8 cellular contexts compared by ENCODE assay signal in genomic region chr11:119169272-119169719, GRCh38. TPM values are rescaled to one million over a fixed set of nuclear protein-coding genes. Genes with fewer than 3 reads are reported as not detected.
DNase-seq lines count a peak whose midpoint lies in the region; ATAC-seq and TF ChIP-seq lines count a peak whose summit lies in the region.

No MANE protein-coding gene starts in this region.

- peak overlapping the region; percentile 81 for H3K27ac ChIP-seq in fibroblast of lung (ENCODE audit: insufficient read depth, low read length)

- H4K20me1 ChIP-seq in fibroblast of lung (ENCODE audit: control insufficient read depth, extremely low read depth, insufficient read depth, low read length): no peaks in the 10 kb centered on the region

- DNase-seq in Right ventricle myocardium inferior (ENCODE audit: missing footprints) (no peak), cardiac septum (ENCODE audit: low spot score) (no peak), fibroblast of lung (ENCODE audit: low read depth in 2 of 2) (peak; percentile 10 to 69), type B pancreatic cell (ENCODE audit: extremely low spot score, unreplicated experiment) (no peak), NCI-H524 (lab: John Stamatoyannopoulos, UW) (no peak)
- peak; percentile 55 for DNase-seq in activated CD8-positive, alpha-beta T cell treated with anti-CD3 and anti-CD28 coated beads, Interleukin-2, amount 10 ng/mL, durations not matched to agents 7 days and 5 days

- intact Hi-C loops in Right ventricle myocardium inferior (cut with DNase I) (loop anchor here (2.0 kb wide), 1 partner anchor 28 kb away; no protein-coding TSS in a partner anchor), cardiac septum (cut with DNase I) (loop anchor here (2.0 kb wide), 1 partner anchor 36 kb away; no protein-coding TSS in a partner anchor)

- ATAC-seq in Right ventricle myocardium inferior (peak; percentile 61), HG03460 (IDR thresholded peaks at IDR 0.05; ENCODE audit: unreplicated experiment) (peak; percentile 19)
- peak; percentile 36 for ATAC-seq in activated CD8-positive, alpha-beta T cell treated with anti-CD3 and anti-CD28 coated beads, Interleukin-2, amount 10 ng/mL, durations not matched to agents 7 days and 5 days

- H3K36me3 ChIP-seq in fibroblast of lung (ENCODE audit: control insufficient read depth, insufficient read depth, low read length): no peaks in the 10 kb centered on the region

- TF ChIP-seq CTCF in fibroblast of lung (conservative IDR thresholded peaks at IDR 0.05 in 1 of 2, IDR thresholded peaks at IDR 0.05 in 1 of 2; ENCODE audit: low read depth in 1 of 2, low read length in 2 of 2) (no peak), nephron (IDR thresholded peaks at IDR 0.05; ENCODE audit: unreplicated experiment in 3 of 3) (no peak), type B pancreatic cell (conservative IDR thresholded peaks at IDR 0.05) (no peak)

- peaks cover 30% of the 10 kb centered on the region for H3K4me1 Mint-ChIP-seq in activated CD8-positive, alpha-beta T cell treated with anti-CD3 and anti-CD28 coated beads, Interleukin-2, amount 10 ng/mL, durations not matched to agents 7 days and 5 days (ENCODE audit: low read depth)
- H3K4me1 Mint-ChIP-seq in nephron (no peaks in the 10 kb centered on the region), type B pancreatic cell (ENCODE audit: unreplicated experiment) (peaks cover 7% of the 10 kb centered on the region)

- H3K9ac ChIP-seq in fibroblast of lung (ENCODE audit: insufficient read depth, low read length): peak overlapping the region; percentile 90

- POLR2A ChIA-PET in activated CD8-positive, alpha-beta T cell treated with anti-CD3 and anti-CD28 coated beads, Interleukin-2, amount 10 ng/mL, durations not matched to agents 7 days and 5 days (lab: Charles Lee): interaction anchor here (0.6 to 1.5 kb wide), 17 partner anchors 9 to 141 kb away, joined by 3 to 15 read pairs (median 4); partner anchors contain the start of genes C2CD2L, HMBS and VPS11

- H3K4me3 Mint-ChIP-seq in activated CD8-positive, alpha-beta T cell treated with anti-CD3 and anti-CD28 coated beads, Interleukin-2, amount 10 ng/mL, durations not matched to agents 7 days and 5 days: peak overlapping the region; percentile 86
- H3K4me3 Mint-ChIP-seq in nephron (peak overlapping the region; percentile 81 to 90 (median 88)), type B pancreatic cell (peak overlapping the region; percentile 89)

- H2AFZ ChIP-seq in fibroblast of lung (ENCODE audit: low read length): peak overlapping the region; percentile 95

- CTCF ChIA-PET in activated CD8-positive, alpha-beta T cell treated with anti-CD3 and anti-CD28 coated beads, Interleukin-2, amount 10 ng/mL, durations not matched to agents 7 days and 5 days (lab: Charles Lee): interaction anchor here (0.6 to 2.8 kb wide), 33 partner anchors 9 to 204 kb away, joined by 3 to 34 read pairs (median 5); partner anchors contain the start of genes ABCG4, CBL, RNF26 and VPS11

- peak overlapping the region; percentile 92 for H3K27ac Mint-ChIP-seq in activated CD8-positive, alpha-beta T cell treated with anti-CD3 and anti-CD28 coated beads, Interleukin-2, amount 10 ng/mL, durations not matched to agents 7 days and 5 days
- H3K27ac Mint-ChIP-seq in nephron: peak overlapping the region; percentile 86 to 92 (median 88)
- H3K27ac Mint-ChIP-seq in type B pancreatic cell: peak overlapping the region; percentile 84

- H3K9me3 ChIP-seq in fibroblast of lung (ENCODE audit: control insufficient read depth, insufficient read depth, low read depth, low read length): no peaks in the 10 kb centered on the region

- peak overlapping the region; percentile 46 to 80 (median 64) for H3K4me3 ChIP-seq in fibroblast of lung (replicated peaks in 1 of 4; ENCODE audit: control extremely low read depth in 1 of 4, insufficient read depth in 1 of 4, low read depth in 3 of 4, low read length in 4 of 4)

- peak overlapping the region; percentile 95 for H3K4me2 ChIP-seq in fibroblast of lung (ENCODE audit: extremely low read depth, insufficient read depth, low read length)

- H3K9me3 Mint-ChIP-seq in activated CD8-positive, alpha-beta T cell treated with anti-CD3 and anti-CD28 coated beads, Interleukin-2, amount 10 ng/mL, durations not matched to agents 7 days and 5 days (ENCODE audit: insufficient read depth): no peaks in the 10 kb centered on the region
- H3K9me3 Mint-ChIP-seq in nephron: no peaks in the 10 kb centered on the region
- H3K9me3 Mint-ChIP-seq in type B pancreatic cell: no peaks in the 10 kb centered on the region

- H3K27me3 Mint-ChIP-seq in activated CD8-positive, alpha-beta T cell treated with anti-CD3 and anti-CD28 coated beads, Interleukin-2, amount 10 ng/mL, durations not matched to agents 7 days and 5 days (ENCODE audit: low read depth): no peaks in the 10 kb centered on the region
- H3K27me3 Mint-ChIP-seq in nephron (ENCODE audit: low read depth): peaks cover 7% of the 10 kb centered on the region
- H3K27me3 Mint-ChIP-seq in type B pancreatic cell: no peaks in the 10 kb centered on the region

- H3K27me3 ChIP-seq in fibroblast of lung (ENCODE audit: control insufficient read depth, insufficient read depth, low read length): no peaks in the 10 kb centered on the region

- no peaks in the 10 kb centered on the region for H3K79me2 ChIP-seq in fibroblast of lung (ENCODE audit: control insufficient read depth, insufficient read depth, low read length)

- H3K4me1 ChIP-seq in fibroblast of lung (ENCODE audit: control insufficient read depth, extremely low read depth, insufficient read depth, low read length): peaks cover 2% of the 10 kb centered on the region

- no peaks in the 10 kb centered on the region for H3K36me3 Mint-ChIP-seq in activated CD8-positive, alpha-beta T cell treated with anti-CD3 and anti-CD28 coated beads, Interleukin-2, amount 10 ng/mL, durations not matched to agents 7 days and 5 days (ENCODE audit: low read depth)
- H3K36me3 Mint-ChIP-seq in nephron (ENCODE audit: low read depth) (no peaks in the 10 kb centered on the region), type B pancreatic cell (no peaks in the 10 kb centered on the region)

RNA-seq across cellular contexts. Expression of gene NLRX1, which starts 0.8 kb away (rescaled TPM):
- total RNA-seq in Right ventricle myocardium inferior (32.4 TPM), cardiac septum (25.4 TPM), fibroblast of lung (12.8 and 21.3 TPM in 2 replicates), type B pancreatic cell (ENCODE audit: low replicate concordance) (8.7 and 11.5 TPM in 2 replicates)
- 10 to 100 TPM; 24.6 to 24.8 TPM for total RNA-seq in activated CD8-positive, alpha-beta T cell treated with anti-CD3 and anti-CD28 coated beads, Interleukin-2, amount 10 ng/mL, durations not matched to agents 7 days and 5 days
- 5.7 and 6.6 TPM in 2 replicates for polyA plus RNA-seq in fibroblast of lung
- polyA plus RNA-seq in fibroblast of lung (2012): 9.1 and 10.6 TPM in 2 replicates
- polyA minus RNA-seq in fibroblast of lung (ENCODE audit: low replicate concordance): 18.2 and 18.3 TPM in 2 replicates

RNA-seq across cellular contexts. Expression of gene NHERF4, which starts 16.0 kb away (rescaled TPM):
- total RNA-seq in Right ventricle myocardium inferior: not detected
- not detected for total RNA-seq in cardiac septum
- under 1 TPM; 0.18 to 0.63 TPM for total RNA-seq in activated CD8-positive, alpha-beta T cell treated with anti-CD3 and anti-CD28 coated beads, Interleukin-2, amount 10 ng/mL, durations not matched to agents 7 days and 5 days
- total RNA-seq in fibroblast of lung: not detected in 2 replicates
- polyA plus RNA-seq in fibroblast of lung: not detected in 2 replicates
- polyA plus RNA-seq in fibroblast of lung (2012): not detected in 2 replicates
- polyA minus RNA-seq in fibroblast of lung (ENCODE audit: low replicate concordance): not detected in 2 replicates
- total RNA-seq in type B pancreatic cell (ENCODE audit: low replicate concordance): 2.3 and 7.0 TPM in 2 replicates

RNA-seq across cellular contexts. Expression of gene ABCG4, which starts 20.4 kb away (rescaled TPM):
- 1.3 TPM for total RNA-seq in Right ventricle myocardium inferior
- 1.0 TPM for total RNA-seq in cardiac septum
- under 1 TPM in 1 of 2 experiments, not detected in 1; 0.18 TPM for total RNA-seq in activated CD8-positive, alpha-beta T cell treated with anti-CD3 and anti-CD28 coated beads, Interleukin-2, amount 10 ng/mL, durations not matched to agents 7 days and 5 days
- under 0.01 and 0.17 TPM in 2 replicates for total RNA-seq in fibroblast of lung
- polyA plus RNA-seq in fibroblast of lung: 0.05 and 0.12 TPM in 2 replicates
- polyA plus RNA-seq in fibroblast of lung (2012): 0.23 and 0.30 TPM in 2 replicates
- polyA minus RNA-seq in fibroblast of lung (ENCODE audit: low replicate concordance): 0.63 and 0.93 TPM in 2 replicates
- 1.3 TPM in 1 of 2 replicates, not detected in the other for total RNA-seq in type B pancreatic cell (ENCODE audit: low replicate concordance)

RNA-seq across cellular contexts. Expression of gene CBL, which starts 36.8 kb away (rescaled TPM):
- total RNA-seq in Right ventricle myocardium inferior: 7.1 TPM
- total RNA-seq in cardiac septum: 13.4 TPM
- 10 to 100 TPM; 43.6 to 43.7 TPM for total RNA-seq in activated CD8-positive, alpha-beta T cell treated with anti-CD3 and anti-CD28 coated beads, Interleukin-2, amount 10 ng/mL, durations not matched to agents 7 days and 5 days
- total RNA-seq in fibroblast of lung: 6.4 and 12.4 TPM in 2 replicates
- 11.1 and 17.6 TPM in 2 replicates for polyA plus RNA-seq in fibroblast of lung
- polyA plus RNA-seq in fibroblast of lung (2012): 8.0 and 9.2 TPM in 2 replicates
- 14.3 and 35.8 TPM in 2 replicates for polyA minus RNA-seq in fibroblast of lung (ENCODE audit: low replicate concordance)
- total RNA-seq in type B pancreatic cell (ENCODE audit: low replicate concordance): 14.4 and 21.1 TPM in 2 replicates

RNA-seq across cellular contexts. Expression of gene HINFP, which starts 47.9 kb away (rescaled TPM):
- total RNA-seq in Right ventricle myocardium inferior: 13.0 TPM
- 14.5 TPM for total RNA-seq in cardiac septum
- 10 to 100 TPM; 36.1 to 40.9 TPM for total RNA-seq in activated CD8-positive, alpha-beta T cell treated with anti-CD3 and anti-CD28 coated beads, Interleukin-2, amount 10 ng/mL, durations not matched to agents 7 days and 5 days
- total RNA-seq in fibroblast of lung: 13.5 and 14.4 TPM in 2 replicates
- polyA plus RNA-seq in fibroblast of lung: 12.4 and 13.1 TPM in 2 replicates
- 7.7 and 8.2 TPM in 2 replicates for polyA plus RNA-seq in fibroblast of lung (2012)
- polyA minus RNA-seq in fibroblast of lung (ENCODE audit: low replicate concordance): 23.0 and 24.0 TPM in 2 replicates
- 31.6 and 33.0 TPM in 2 replicates for total RNA-seq in type B pancreatic cell (ENCODE audit: low replicate concordance)

Comparison
In these comparisons a context has a peak if more than half of its experiments do, and no peak if none do; other contexts are left out.
1. DNase-seq: peak in activated CD8-positive, alpha-beta T cell treated with anti-CD3 and anti-CD28 coated beads, Interleukin-2, amount 10 ng/mL, durations not matched to agents 7 days and 5 days (single experiment) and fibroblast of lung (2 of 2); none in Right ventricle myocardium inferior (single experiment), cardiac septum (single experiment), type B pancreatic cell (single experiment) and NCI-H524 (0 of 2).
2. Peak in every context shown above with its lines, with median percentiles within 50 percentile points of each other: ATAC-seq, H3K27ac Mint-ChIP-seq and H3K4me3 Mint-ChIP-seq.